ENCODE assay signal across 1 cellular context in genomic region chr3:136838641-136839555, GRCh38.
A peak's percentile ranks its signal among the peaks of the same experiment; 100 is the strongest.
TF ChIP-seq lines count a peak whose summit lies in the region.

No MANE protein-coding gene starts in this region.

TF ChIP-seq in IMR-90, 13 proteins besides CTCF, POLR2A, EP300 and RAD21:
- TF ChIP-seq NFE2L2 (IDR thresholded peaks at IDR 0.05; ENCODE audit: low read depth, low read length) (peak; percentile 59; the same call in 1 of the 2 replicates), RFX5 (IDR thresholded peaks at IDR 0.05; ENCODE audit: low read depth, low read length) (no peak), FOS (IDR thresholded peaks at IDR 0.05; ENCODE audit: low read depth, low read length) (0 out of 2 replicates have a peak, but pooled peaks have one; percentile 23), MAFK (IDR thresholded peaks at IDR 0.05; ENCODE audit: low read depth, low read length) (peak; percentile 36; the same call in 1 of the 2 replicates), SMC3 (IDR thresholded peaks at IDR 0.05; ENCODE audit: low read depth, low read length) (no peak)
